Comparison of ENCODE assay signal across 11 cellular contexts in genomic region chrX:134669378-134670098, GRCh38. TPM values are rescaled to one million over a fixed set of nuclear protein-coding genes. Genes with fewer than 3 reads are reported as not detected.
DNase-seq lines count a peak whose midpoint lies in the region; ATAC-seq and TF ChIP-seq lines count a peak whose summit lies in the region.
"Had no signal": no experiment of that assay in that cellular context is flagged by ENCODE, and none has a peak within 500 bp of the region (broad histone marks: within the 10 kb centered on the region; RNA-seq: fewer than 3 reads in every experiment).

No MANE protein-coding gene starts in this region.

- H3K4me3 ChIP-seq in GM23248 (peak overlapping the region; percentile 54; the same call in 1 of the 2 replicates), adipocyte (ENCODE audit: low read length) (no peak overlapping the region), hepatocyte (no peak overlapping the region), skeletal muscle cell (ENCODE audit: low read depth, low read length) (no peak overlapping the region)

- in situ Hi-C loops in GM23248 (cut with MboI): no loop called here

- H3K9me3 ChIP-seq in GM23248 (ENCODE audit: low read depth): no peaks in the 10 kb centered on the region
- H3K9me3 ChIP-seq in adipocyte (ENCODE audit: control insufficient read depth, low read length): no peaks in the 10 kb centered on the region
- no peaks in the 10 kb centered on the region for H3K9me3 ChIP-seq in hepatocyte (ENCODE audit: low read depth)

- H4K20me1 ChIP-seq in GM23248 (ENCODE audit: insufficient read depth) (no peaks in the 10 kb centered on the region), hepatocyte (ENCODE audit: insufficient read depth, poor library complexity, severe bottlenecking) (no peaks in the 10 kb centered on the region)

- H3K4me1 ChIP-seq in GM23248 (ENCODE audit: insufficient read depth) (peaks cover 24% of the 10 kb centered on the region), adipocyte (ENCODE audit: control insufficient read depth, insufficient read depth, low read length) (peaks cover 15% of the 10 kb centered on the region), hepatocyte (ENCODE audit: insufficient read depth) (peaks cover 3% of the 10 kb centered on the region)

- H3K79me2 ChIP-seq in GM23248 (ENCODE audit: insufficient read depth) (no peaks in the 10 kb centered on the region), hepatocyte (no peaks in the 10 kb centered on the region)

- H3K9ac ChIP-seq in GM23248 (peak overlapping the region; percentile 71), adipocyte (ENCODE audit: low read length) (peak overlapping the region; percentile 5)

- WGBS in GM23248 (ENCODE audit: low coverage in 1 of 2, low lambda C conversion rate in 2 of 2, missing lambda C conversion rate in 2 of 2), 2 experiments: 17 to 29% methylated on average over 7 to 10 of the region's 14 CpGs
- WGBS in hepatocyte (ENCODE audit: low lambda C conversion rate, missing lambda C conversion rate): 68% methylated on average over 14 of the region's 14 CpGs

- H2AFZ ChIP-seq in GM23248 (peak overlapping the region; percentile 50), hepatocyte (no peak overlapping the region)

- no peak for ATAC-seq in GM18907 (IDR thresholded peaks at IDR 0.05; ENCODE audit: unreplicated experiment)

- H3K36me3 ChIP-seq in GM23248 (ENCODE audit: low read depth) (no peaks in the 10 kb centered on the region), adipocyte (ENCODE audit: control insufficient read depth, insufficient read depth, low read length, severe bottlenecking) (no peaks in the 10 kb centered on the region), hepatocyte (replicated peaks; ENCODE audit: insufficient read depth, low read depth) (no peaks in the 10 kb centered on the region)

- H3K27me3 ChIP-seq in GM23248 (replicated peaks; ENCODE audit: insufficient read depth) (no peaks in the 10 kb centered on the region), adipocyte (replicated peaks; ENCODE audit: control insufficient read depth, insufficient read depth, low read length) (no peaks in the 10 kb centered on the region), hepatocyte (no peaks in the 10 kb centered on the region)

- H3K27ac ChIP-seq in GM23248 (peak overlapping the region; percentile 92), hepatocyte (peak overlapping the region; percentile 80)

- H3K4me2 ChIP-seq in GM23248 (ENCODE audit: unreplicated experiment): peak overlapping the region; percentile 63
- peak overlapping the region; percentile 49 for H3K4me2 ChIP-seq in hepatocyte

- peaks cover 14% of the 10 kb centered on the region for H3F3A ChIP-seq in GM23248 (ENCODE audit: insufficient read depth)

- H3K9me2 ChIP-seq in GM23248 (ENCODE audit: insufficient read depth) (no peaks in the 10 kb centered on the region), hepatocyte (replicated peaks; ENCODE audit: insufficient read depth) (no peaks in the 10 kb centered on the region)

- TF ChIP-seq CTCF in hepatocyte (IDR thresholded peaks at IDR 0.05; ENCODE audit: poor library complexity): no peak

- DNase-seq in GM23248: peak; percentile 93
- DNase-seq in adipocyte (ENCODE audit: low read depth): peak; percentile 70
- DNase-seq in hepatocyte (ENCODE audit: low spot score): peak; percentile 55
- peak; percentile 75 for DNase-seq in skeletal muscle cell (ENCODE audit: low read depth)
- DNase-seq in activated effector memory CD4-positive, alpha-beta T cell treated with Interleukin-2 at 50 U/mL for 16 hours: no peak
- no peak for DNase-seq in COLO829 (ENCODE audit: low spot score)
- no peak for DNase-seq in NCI-H1417 (lab: John Stamatoyannopoulos, UW)
- DNase-seq: activated CD4-positive, alpha-beta memory T cell treated with anti-CD3 and anti-CD28 coated beads, Interleukin-2, amount 10 ng/mL, durations not matched to agents 7 days and 5 days; MM.1S had no signal

RNA-seq across cellular contexts. Expression of gene PLAC1, which starts 11.3 kb away (rescaled TPM):
- 0.63 TPM in 1 of 2 replicates, not detected in the other for total RNA-seq in GM23248 (2014; rRNA removed; shearing (Covaris generic))
- polyA plus RNA-seq in GM23248 (2016; fragmentation: Nextera tagmentation; extraction: Ambion mirVana) (not detected in 2 replicates), hepatocyte (0.93 and 2.7 TPM in 2 replicates)
- 0.24 and 2.9 TPM in 2 replicates for total RNA-seq in hepatocyte
- total RNA-seq: activated CD4-positive, alpha-beta memory T cell treated with anti-CD3 and anti-CD28 coated beads, Interleukin-2, amount 10 ng/mL, durations not matched to agents 7 days and 5 days; skeletal muscle tissue had no signal

Comparison
In these comparisons a context has a peak if more than half of its experiments do, and no peak if none do; other contexts are left out.
1. DNase-seq: peak in GM23248 (single experiment), adipocyte (single experiment), hepatocyte (single experiment) and skeletal muscle cell (single experiment); none in activated effector memory CD4-positive, alpha-beta T cell treated with Interleukin-2 at 50 U/mL for 16 hours (single experiment), COLO829 (single experiment) and NCI-H1417 (0 of 3).